In the genomic region with DNA sequence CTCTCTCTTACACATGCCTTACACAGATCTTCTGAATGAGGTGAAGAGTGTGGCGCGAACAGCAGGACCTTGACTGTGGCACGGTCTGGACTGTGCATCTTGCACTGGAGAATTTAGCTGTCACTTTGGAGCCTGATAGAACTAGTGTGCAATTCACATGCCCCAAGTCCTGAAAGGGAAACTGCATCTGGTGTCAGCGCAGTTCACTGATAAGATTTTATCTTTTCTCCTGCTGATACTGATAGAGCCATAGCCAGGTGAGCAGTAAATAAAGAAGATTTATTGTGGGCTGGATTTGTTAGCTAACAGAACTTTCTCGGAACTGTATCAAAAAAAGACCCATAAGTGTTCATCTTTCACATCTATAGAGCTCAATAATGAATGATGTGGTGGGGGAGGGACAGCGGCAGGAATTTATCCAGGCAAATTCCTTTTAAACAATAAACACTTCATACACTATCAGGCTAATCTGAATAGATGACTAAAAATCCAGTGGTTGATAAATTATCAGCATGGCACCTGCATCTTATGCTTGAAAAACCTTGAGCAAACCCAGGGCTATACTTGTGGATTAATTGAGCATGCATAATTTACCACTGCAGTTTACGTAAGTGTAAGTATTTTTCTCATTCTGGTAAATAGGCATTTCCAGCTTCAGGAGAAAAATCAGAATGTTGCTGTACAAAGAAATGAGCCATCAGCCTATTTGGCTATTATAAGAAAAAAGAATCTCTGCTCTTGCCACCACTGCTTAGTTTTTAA, we compare ENCODE assay signal across 30 cellular contexts.
DNase-seq lines count a peak whose midpoint lies in the region; ATAC-seq, FAIRE-seq and TF ChIP-seq lines count a peak whose summit lies in the region.
"Had no signal": no experiment of that assay in that cellular context is flagged by ENCODE, and none has a peak within 500 bp of the region (broad histone marks: within the 10 kb centered on the region; RNA-seq: fewer than 3 reads in every experiment).

No MANE protein-coding gene starts in this region.

- peak overlapping the region; percentile 8; the same call in 1 of the 2 replicates for H2BK5ac ChIP-seq in H1 (ENCODE audit: low read depth, low read length)

- WGBS in H1 (ENCODE audit: extremely low coverage in 1 of 2, insufficient coverage in 1 of 2, insufficient read length in 1 of 2, insufficient replicate concordance in 2 of 2, low coverage in 1 of 2, low lambda C conversion rate in 2 of 2, missing lambda C conversion rate in 1 of 2), 2 experiments: 94% methylated on average over 7 of the region's 7 CpGs; no CpG with 5 or more reads in 1 of the 2 experiments

- peaks cover 0 to 5% (median 1%) of the 10 kb centered on the region in 4 experiments; a peak in 2 of 7 replicates for H3K4me1 ChIP-seq in H1 (replicated peaks in 1 of 4; ENCODE audit: control insufficient read depth in 3 of 4, insufficient read depth in 4 of 4, low read length in 3 of 4)
- H3K4me1 ChIP-seq: gastroesophageal sphincter, thyroid gland had no signal

- peaks cover 33% of the 10 kb centered on the region for H3K4me1 Mint-ChIP-seq in stimulated activated memory B cell treated with anti-CD40 and anti-IgM and Interleukin-4, amounts not matched to agents 10 μg/mL and 1 μg/mL and 100 μg/mL, for 72 hours
- H3K4me1 Mint-ChIP-seq: immature natural killer cell had no signal

- no peak overlapping the region for H3K23ac ChIP-seq in H1 (ENCODE audit: insufficient read length)

- H2AFZ ChIP-seq in H1 (ENCODE audit: low read length): 0 out of 2 replicates have a peak overlapping the region, but pooled peaks have one; percentile 8

- no peak overlapping the region for H4K8ac ChIP-seq in H1 (ENCODE audit: extremely low read depth, insufficient read depth, low read length)

- no peak overlapping the region for H3K4me3 ChIP-seq in H1 (ENCODE audit: extremely low read depth in 1 of 4, insufficient read depth in 2 of 4, low read depth in 3 of 4, low read length in 4 of 4)
- H3K4me3 ChIP-seq: gastroesophageal sphincter, K562, MG63, skin epidermis, thyroid gland had no signal

- TF ChIP-seq POLR2A in H1 (IDR thresholded peaks at IDR 0.05; ENCODE audit: control extremely low read depth in 1 of 2, low read depth in 2 of 2, low read length in 2 of 2): no peak

- no peak overlapping the region for H3K9ac ChIP-seq in H1 (replicated peaks in 1 of 4; ENCODE audit: extremely low read depth in 1 of 4, low read depth in 3 of 4, low read length in 3 of 4)

- POLR2A ChIA-PET in H1 (lab: Charles Lee; ENCODE audit: partially characterized antibody): no interaction called here

- peak overlapping the region; percentile 10; the same call in 1 of the 2 replicates for H2BK12ac ChIP-seq in H1 (ENCODE audit: low read depth, low read length)

- TF ChIP-seq CTCF in H1 (IDR thresholded peaks at IDR 0.05; ENCODE audit: control extremely low read depth in 1 of 3, insufficient read depth in 1 of 3, low read depth in 1 of 3, low read length in 3 of 3): no peak

- no peak for ATAC-seq in stimulated activated memory B cell treated with anti-CD40 and anti-IgM and Interleukin-4, amounts not matched to agents 10 μg/mL and 1 μg/mL and 100 μg/mL, for 72 hours
- no peak for ATAC-seq in HG02588 (IDR thresholded peaks at IDR 0.05; ENCODE audit: unreplicated experiment)
- no peak for ATAC-seq in HG03565 (IDR thresholded peaks at IDR 0.05; ENCODE audit: unreplicated experiment)
- ATAC-seq: gastroesophageal sphincter; HCT116; K562; left ventricle myocardium superior; stimulated activated naive CD8-positive, alpha-beta T cell treated with anti-CD3 and anti-CD28 coated beads, Interleukin-15, amount 100 ng/mL, for 72 hours had no signal

- H3K9me3 ChIP-seq in H1 (ENCODE audit: insufficient read depth in 2 of 2, low read depth in 1 of 2, low read length in 1 of 2): no peaks in the 10 kb centered on the region
- H3K9me3 ChIP-seq: gastroesophageal sphincter, MG63, thyroid gland had no signal

- no peak for TF ChIP-seq RAD21 in H1 (IDR thresholded peaks at IDR 0.05 in 1 of 2, conservative IDR thresholded peaks at IDR 0.05 in 1 of 2; ENCODE audit: low read depth in 2 of 2, low read length in 2 of 2)

- H3K36me3 Mint-ChIP-seq in stimulated activated memory B cell treated with anti-CD40 and anti-IgM and Interleukin-4, amounts not matched to agents 10 μg/mL and 1 μg/mL and 100 μg/mL, for 72 hours: no peaks in the 10 kb centered on the region
- H3K36me3 Mint-ChIP-seq: brain; CD4-positive, alpha-beta memory T cell; immature natural killer cell; naive B cell had no signal

- no peak overlapping the region for H4K5ac ChIP-seq in H1 (ENCODE audit: insufficient read length, low read depth, low read length)

- no peaks in the 10 kb centered on the region for H3K9me3 Mint-ChIP-seq in stimulated activated memory B cell treated with anti-CD40 and anti-IgM and Interleukin-4, amounts not matched to agents 10 μg/mL and 1 μg/mL and 100 μg/mL, for 72 hours
- H3K9me3 Mint-ChIP-seq: activated CD4-positive, alpha-beta T cell treated with anti-CD3 and anti-CD28 coated beads, Interleukin-2, amount 10 ng/mL, durations not matched to agents 7 days and 5 days; brain; naive B cell; stimulated activated naive CD8-positive, alpha-beta T cell treated with anti-CD3 and anti-CD28 coated beads, Interleukin-15, amount 100 ng/mL, for 72 hours had no signal

- no peaks in the 10 kb centered on the region for H3K27me3 ChIP-seq in H1 (replicated peaks in 1 of 4; ENCODE audit: control insufficient read depth in 3 of 4, extremely low read depth in 1 of 4, insufficient read depth in 3 of 4, low read length in 3 of 4)
- H3K27me3 ChIP-seq: gastroesophageal sphincter, MG63, thyroid gland had no signal

- H4K91ac ChIP-seq in H1 (replicated peaks; ENCODE audit: insufficient read length, low read length): no peak overlapping the region

- no peak overlapping the region for H3K4ac ChIP-seq in H1 (replicated peaks; ENCODE audit: insufficient read length, low read depth, low read length)

- no peaks in the 10 kb centered on the region for H3K23me2 ChIP-seq in H1 (ENCODE audit: low read depth, low read length)

- no peaks in the 10 kb centered on the region for H3K36me3 ChIP-seq in H1 (ENCODE audit: control insufficient read depth in 2 of 4, insufficient read depth in 4 of 4, low read length in 3 of 4)
- H3K36me3 ChIP-seq: gastroesophageal sphincter, MG63, thyroid gland had no signal

- H3K27ac Mint-ChIP-seq in stimulated activated memory B cell treated with anti-CD40 and anti-IgM and Interleukin-4, amounts not matched to agents 10 μg/mL and 1 μg/mL and 100 μg/mL, for 72 hours: peak overlapping the region; percentile 51
- H3K27ac Mint-ChIP-seq: activated CD4-positive, alpha-beta T cell treated with anti-CD3 and anti-CD28 coated beads, Interleukin-2, amount 10 ng/mL, durations not matched to agents 7 days and 5 days; CD4-positive, alpha-beta memory T cell; immature natural killer cell; stimulated activated naive CD8-positive, alpha-beta T cell treated with anti-CD3 and anti-CD28 coated beads, Interleukin-15, amount 100 ng/mL, for 72 hours had no signal

- DNase-seq in NCI-H446 treated with DMSO at 0.1 percent for 48 hours (lab: John Stamatoyannopoulos, UW) (peak; percentile 32), NCI-H446 (lab: John Stamatoyannopoulos, UW) (no peak), NCI-H69 (lab: John Stamatoyannopoulos, UW) (peak; percentile 45), H1 (ENCODE audit: low read depth in 1 of 2, low spot score in 2 of 2) (no peak), T-helper 2 cell (no peak)
- DNase-seq: 8988T; activated CD4-positive, alpha-beta T cell treated with anti-CD3 and anti-CD28 coated beads, Interleukin-2, amount 10 ng/mL, durations not matched to agents 7 days and 5 days; activated naive CD4-positive, alpha-beta T cell; activated T-cell treated with anti-CD3 and anti-CD28 coated beads, Interleukin-2, amount 50 U/mL, for 48 hours; CD4-positive, alpha-beta memory T cell; cerebellar nuclear complex; DMS 273 treated with DMSO at 0.1 percent for 48 hours; hippocampal formation; immature natural killer cell; left ventricle myocardium superior; MG63; naive B cell; NCI-H1436 treated with DMSO at 0.1 percent for 48 hours; NCI-H774; occipital lobe; stimulated activated naive CD8-positive, alpha-beta T cell treated with anti-CD3 and anti-CD28 coated beads, Interleukin-15, amount 100 ng/mL, for 72 hours; thyroid gland had no signal

- H3K4me3 Mint-ChIP-seq in stimulated activated memory B cell treated with anti-CD40 and anti-IgM and Interleukin-4, amounts not matched to agents 10 μg/mL and 1 μg/mL and 100 μg/mL, for 72 hours: no peak overlapping the region
- H3K4me3 Mint-ChIP-seq: activated CD4-positive, alpha-beta T cell treated with anti-CD3 and anti-CD28 coated beads, Interleukin-2, amount 10 ng/mL, durations not matched to agents 7 days and 5 days; brain; CD4-positive, alpha-beta memory T cell; immature natural killer cell; naive B cell; stimulated activated naive CD8-positive, alpha-beta T cell treated with anti-CD3 and anti-CD28 coated beads, Interleukin-15, amount 100 ng/mL, for 72 hours had no signal

- CTCF ChIA-PET in H1 (lab: Charles Lee; ENCODE audit: partially characterized antibody): interaction anchor here (1.2 to 2.9 kb wide), 4 partner anchors 21 to 103 kb away, joined by 4 to 10 read pairs (median 4); no protein-coding TSS in a partner anchor

- no peak overlapping the region for H3K4me2 ChIP-seq in H1 (ENCODE audit: insufficient read depth in 1 of 2, low read depth in 2 of 2, low read length in 2 of 2)

- H3K79me2 ChIP-seq in H1 (ENCODE audit: control insufficient read depth in 1 of 2, insufficient read depth in 2 of 2, low read length in 2 of 2): no peaks in the 10 kb centered on the region

- no peak for FAIRE-seq in H1 (lab: Jason Lieb, UNC)
- FAIRE-seq: K562 had no signal

- no peak overlapping the region for H3K27ac ChIP-seq in H1 (ENCODE audit: low read depth, low read length)
- H3K27ac ChIP-seq: gastroesophageal sphincter, skin epidermis, thyroid gland had no signal

- no peak overlapping the region for H2BK120ac ChIP-seq in H1 (replicated peaks; ENCODE audit: low read depth, low read length)

- no peak overlapping the region for H3K18ac ChIP-seq in H1 (ENCODE audit: extremely low read depth, low read length)

- H3K14ac ChIP-seq in H1 (ENCODE audit: insufficient read length): no peak overlapping the region

- no peaks in the 10 kb centered on the region for H4K20me1 ChIP-seq in H1 (replicated peaks in 1 of 2; ENCODE audit: control insufficient read depth in 1 of 2, insufficient read depth in 2 of 2, low read length in 2 of 2)

- TF ChIP-seq EP300 in H1 (IDR thresholded peaks at IDR 0.05; ENCODE audit: borderline replicate concordance in 1 of 2, low read depth in 2 of 2, low read length in 2 of 2): no peak

- no peaks in the 10 kb centered on the region for H3K27me3 Mint-ChIP-seq in stimulated activated memory B cell treated with anti-CD40 and anti-IgM and Interleukin-4, amounts not matched to agents 10 μg/mL and 1 μg/mL and 100 μg/mL, for 72 hours
- H3K27me3 Mint-ChIP-seq: brain, naive B cell had no signal

- H3K56ac ChIP-seq in H1 (replicated peaks; ENCODE audit: insufficient read length, low read depth, low read length): no peak overlapping the region

- no peak overlapping the region for H2AK5ac ChIP-seq in H1 (ENCODE audit: low read depth, low read length)

- no peak overlapping the region for H2BK20ac ChIP-seq in H1 (ENCODE audit: low read length)

- no peaks in the 10 kb centered on the region for H3K79me1 ChIP-seq in H1 (ENCODE audit: low read depth, low read length)

- no peak overlapping the region for H2BK15ac ChIP-seq in H1 (ENCODE audit: low read length)

Comparison
In these comparisons a context has a peak if more than half of its experiments do, and no peak if none do; other contexts are left out.
1. DNase-seq: peak in NCI-H446 treated with DMSO at 0.1 percent for 48 hours (single experiment) and NCI-H69 (single experiment); none in NCI-H446 (0 of 2), H1 (0 of 2) and T-helper 2 cell (0 of 5).